Comparison of ENCODE assay signal across 18 cellular contexts in the genomic region with DNA sequence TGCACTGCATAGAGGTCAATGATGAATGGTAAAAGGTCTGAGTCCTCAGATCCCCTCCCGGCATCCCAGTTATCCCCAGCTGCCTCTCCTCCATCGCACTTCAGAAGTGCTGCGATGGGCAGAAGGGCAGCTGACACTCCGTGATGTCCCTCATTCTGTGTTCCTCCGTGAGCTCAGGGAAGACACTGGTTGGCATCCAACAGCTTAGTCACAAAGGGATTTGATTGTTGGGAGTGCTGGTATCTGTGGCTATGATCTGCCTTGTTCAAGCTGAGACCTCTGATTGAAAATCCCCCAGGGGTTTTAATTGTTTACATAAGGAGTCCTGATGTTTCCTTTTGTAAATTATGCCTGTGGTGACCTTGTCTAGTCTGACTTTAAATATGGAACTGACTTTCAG. TPM values are rescaled to one million over a fixed set of nuclear protein-coding genes. Genes with fewer than 3 reads are reported as not detected.
DNase-seq lines count a peak whose midpoint lies in the region; ATAC-seq and TF ChIP-seq lines count a peak whose summit lies in the region.
"Had no signal": no experiment of that assay in that cellular context is flagged by ENCODE, and none has a peak within 500 bp of the region (broad histone marks: within the 10 kb centered on the region; RNA-seq: fewer than 3 reads in every experiment).

No MANE protein-coding gene starts in this region.

- TF ChIP-seq POLR2A in prostate gland (IDR thresholded peaks at IDR 0.05) (no peak), tibial nerve (IDR thresholded peaks at IDR 0.05) (no peak)

- H3K4me1 ChIP-seq in prostate gland (replicated peaks) (peaks cover 8% of the 10 kb centered on the region), tibial nerve (no peaks in the 10 kb centered on the region)

- H3K27ac ChIP-seq in dorsolateral prefrontal cortex, result peak overlapping the region in 55 of 59 donors; percentile 2 to 90 (median 70)
- H3K27ac ChIP-seq in prostate gland, result peak overlapping the region; percentile 85 to 89
- H3K27ac ChIP-seq in tibial nerve, result no peak overlapping the region
- H3K27ac ChIP-seq: ovary, SJSA1 had no signal

- DNase-seq in NCI-H748 (lab: John Stamatoyannopoulos, UW; ENCODE audit: unreplicated experiment) (peak; percentile 20), NCI-H748 treated with DMSO at 0.1 percent for 48 hours (lab: John Stamatoyannopoulos, UW) (no peak), NCI-H345 (lab: John Stamatoyannopoulos, UW) (peak; percentile 69), dorsolateral prefrontal cortex (peak in 4 of 10 donors; percentile 17 to 57 (median 52)), prostate gland (ENCODE audit: low spot score) (peak; percentile 19), sciatic nerve (ENCODE audit: low spot score) (no peak), tibial nerve (ENCODE audit: low spot score in 2 of 2) (no peak)
- DNase-seq: ACHN, DMS79, erythroblast, NCI-H1048, ovary, upper lobe of left lung had no signal

- intact Hi-C loops in dorsolateral prefrontal cortex (cut with DNase I), result loop anchor here in 1 of 2 donors (10.0 kb wide), 1 partner anchor 66 kb away; a partner anchor contains a TSS
- intact Hi-C loops in prostate gland (cut with DNase I), result no loop called here
- intact Hi-C loops in sciatic nerve (cut with DNase I), result no loop called here

- TF ChIP-seq CTCF in dorsolateral prefrontal cortex (IDR thresholded peaks at IDR 0.05 in 54 of 56, conservative IDR thresholded peaks at IDR 0.05 in 2 of 56; ENCODE audit: low read depth in 1 of 56, partially characterized antibody in 56 of 56), result peak in 1 of 56 donors; percentile 6
- TF ChIP-seq CTCF in prostate gland (IDR thresholded peaks at IDR 0.05), result no peak
- no peak for TF ChIP-seq CTCF in tibial nerve (IDR thresholded peaks at IDR 0.05)

- TF ChIP-seq EP300 in tibial nerve (IDR thresholded peaks at IDR 0.05), result no peak

- H3K9me3 ChIP-seq in prostate gland (no peaks in the 10 kb centered on the region), tibial nerve (no peaks in the 10 kb centered on the region)
- H3K9me3 ChIP-seq: ovary, SJSA1, upper lobe of left lung had no signal

- H3K36me3 ChIP-seq in prostate gland, result peaks cover 0 to 21% of the 10 kb centered on the region in 2 donors
- H3K36me3 ChIP-seq in tibial nerve, result peaks cover 4 to 99% (median 45%) of the 10 kb centered on the region in 3 donors
- H3K36me3 ChIP-seq: ovary had no signal

- H3K27me3 ChIP-seq in dorsolateral prefrontal cortex (no peaks in the 10 kb centered on the region), prostate gland (replicated peaks; ENCODE audit: insufficient read depth) (no peaks in the 10 kb centered on the region), tibial nerve (no peaks in the 10 kb centered on the region)
- H3K27me3 ChIP-seq: ovary, SJSA1, upper lobe of left lung had no signal

- H3K4me3 ChIP-seq in dorsolateral prefrontal cortex, result peak overlapping the region in 7 of 59 donors; percentile 0 to 40 (median 7)
- no peak overlapping the region for H3K4me3 ChIP-seq in prostate gland
- no peak overlapping the region for H3K4me3 ChIP-seq in tibial nerve
- H3K4me3 ChIP-seq: GM12878, lung, ovary, SJSA1, upper lobe of left lung had no signal

- WGBS in prostate gland, result 44% methylated on average over 5 of the region's 5 CpGs
- WGBS in tibial nerve, 2 donors, result 88 to 93% methylated on average over 5 of the region's 5 CpGs

- ATAC-seq in sciatic nerve (no peak), HG03432 (IDR thresholded peaks at IDR 0.05; ENCODE audit: unreplicated experiment) (no peak)
- ATAC-seq: GM12878 had no signal

RNA-seq across cellular contexts. Expression of a gene that starts 19.0 kb away (rescaled TPM):
- total RNA-seq in dorsolateral prefrontal cortex (1 to 10 TPM in 6 of 120 experiments, under 1 TPM in 17, not detected in 97; 0.07 to 3.2 (median 0.61) TPM), prostate gland (under 1 TPM in 1 of 2 donors, not detected in 1; 0.45 TPM), sciatic nerve (not detected), tibial nerve (not detected)
- total RNA-seq: cerebellum, GM12878, ovary, SJSA1 had no signal

RNA-seq across cellular contexts. Expression of a gene that starts 37.2 kb away (rescaled TPM):
- total RNA-seq in dorsolateral prefrontal cortex (10 to 100 TPM; 32.3 to 74.5 (median 53.4) TPM), prostate gland (10 to 100 TPM; 58.3 to 67.7 TPM), sciatic nerve (26.4 TPM), tibial nerve (10 to 100 TPM; 16.7 to 44.1 (median 33.6) TPM)

Comparison
In these comparisons a context has a peak if more than half of its experiments do, and no peak if none do; other contexts are left out.
1. DNase-seq: peak in NCI-H748 (single experiment), NCI-H345 (single experiment) and prostate gland (single experiment); none in NCI-H748 treated with DMSO at 0.1 percent for 48 hours (single experiment), sciatic nerve (single experiment) and tibial nerve (0 of 2).
2. H3K27ac ChIP-seq: peak in dorsolateral prefrontal cortex (55 of 59) and prostate gland (2 of 2); none in tibial nerve (0 of 4).